ENCODE assay signal across 1 cellular context in the genomic region with DNA sequence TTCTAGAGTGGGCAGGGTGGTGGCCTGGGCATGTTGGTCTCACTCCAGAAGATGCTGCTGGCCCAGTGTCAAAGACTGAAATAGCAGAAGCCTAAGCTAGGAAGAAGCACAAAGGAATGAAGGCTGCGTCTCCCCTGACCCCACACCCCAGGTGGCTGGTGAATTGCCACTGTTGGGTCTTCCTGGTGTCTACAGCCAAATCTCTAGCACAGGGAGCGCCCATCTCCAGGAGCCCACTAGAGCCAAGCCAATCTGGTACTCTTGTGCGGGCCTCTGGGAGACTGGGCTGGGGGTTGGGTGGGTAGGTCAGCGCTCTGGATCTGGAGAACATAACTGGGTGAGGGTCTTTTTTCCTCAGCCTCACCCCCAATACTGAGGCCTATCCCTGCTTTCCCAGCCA.
TF ChIP-seq lines count a peak whose summit lies in the region.

No MANE protein-coding gene starts in this region.

TF ChIP-seq in HepG2, 621 proteins besides CTCF, POLR2A, EP300 and RAD21:
- TF ChIP-seq ZC3H13 (CRISPR knock-in tag; IDR thresholded peaks at IDR 0.05) (no peak), ZNF709 (CRISPR knock-in tag; IDR thresholded peaks at IDR 0.05) (no peak), ZNF407 (CRISPR knock-in tag; IDR thresholded peaks at IDR 0.05; ENCODE audit: not compliant biosample characterization) (no peak), ELK4 (CRISPR knock-in tag; IDR thresholded peaks at IDR 0.05; ENCODE audit: borderline replicate concordance) (no peak), SP4 (CRISPR knock-in tag; IDR thresholded peaks at IDR 0.05) (no peak), ZNF234 (CRISPR knock-in tag; conservative IDR thresholded peaks at IDR 0.05) (no peak), GLI4 (CRISPR knock-in tag; IDR thresholded peaks at IDR 0.05; ENCODE audit: borderline replicate concordance) (no peak), ZNF761 (CRISPR knock-in tag; conservative IDR thresholded peaks at IDR 0.05) (no peak), ZIK1 (CRISPR knock-in tag; IDR thresholded peaks at IDR 0.05; ENCODE audit: borderline replicate concordance, low read depth) (no peak), PHF21A (CRISPR knock-in tag; IDR thresholded peaks at IDR 0.05) (no peak), TARDBP (CRISPR knock-in tag; IDR thresholded peaks at IDR 0.05) (no peak), NR2F1 (CRISPR knock-in tag; IDR thresholded peaks at IDR 0.05) (no peak), CERS6 (CRISPR knock-in tag; IDR thresholded peaks at IDR 0.05) (no peak), PLSCR1 (CRISPR knock-in tag; IDR thresholded peaks at IDR 0.05; ENCODE audit: borderline replicate concordance) (no peak)
- TF ChIP-seq, protein P1, sequence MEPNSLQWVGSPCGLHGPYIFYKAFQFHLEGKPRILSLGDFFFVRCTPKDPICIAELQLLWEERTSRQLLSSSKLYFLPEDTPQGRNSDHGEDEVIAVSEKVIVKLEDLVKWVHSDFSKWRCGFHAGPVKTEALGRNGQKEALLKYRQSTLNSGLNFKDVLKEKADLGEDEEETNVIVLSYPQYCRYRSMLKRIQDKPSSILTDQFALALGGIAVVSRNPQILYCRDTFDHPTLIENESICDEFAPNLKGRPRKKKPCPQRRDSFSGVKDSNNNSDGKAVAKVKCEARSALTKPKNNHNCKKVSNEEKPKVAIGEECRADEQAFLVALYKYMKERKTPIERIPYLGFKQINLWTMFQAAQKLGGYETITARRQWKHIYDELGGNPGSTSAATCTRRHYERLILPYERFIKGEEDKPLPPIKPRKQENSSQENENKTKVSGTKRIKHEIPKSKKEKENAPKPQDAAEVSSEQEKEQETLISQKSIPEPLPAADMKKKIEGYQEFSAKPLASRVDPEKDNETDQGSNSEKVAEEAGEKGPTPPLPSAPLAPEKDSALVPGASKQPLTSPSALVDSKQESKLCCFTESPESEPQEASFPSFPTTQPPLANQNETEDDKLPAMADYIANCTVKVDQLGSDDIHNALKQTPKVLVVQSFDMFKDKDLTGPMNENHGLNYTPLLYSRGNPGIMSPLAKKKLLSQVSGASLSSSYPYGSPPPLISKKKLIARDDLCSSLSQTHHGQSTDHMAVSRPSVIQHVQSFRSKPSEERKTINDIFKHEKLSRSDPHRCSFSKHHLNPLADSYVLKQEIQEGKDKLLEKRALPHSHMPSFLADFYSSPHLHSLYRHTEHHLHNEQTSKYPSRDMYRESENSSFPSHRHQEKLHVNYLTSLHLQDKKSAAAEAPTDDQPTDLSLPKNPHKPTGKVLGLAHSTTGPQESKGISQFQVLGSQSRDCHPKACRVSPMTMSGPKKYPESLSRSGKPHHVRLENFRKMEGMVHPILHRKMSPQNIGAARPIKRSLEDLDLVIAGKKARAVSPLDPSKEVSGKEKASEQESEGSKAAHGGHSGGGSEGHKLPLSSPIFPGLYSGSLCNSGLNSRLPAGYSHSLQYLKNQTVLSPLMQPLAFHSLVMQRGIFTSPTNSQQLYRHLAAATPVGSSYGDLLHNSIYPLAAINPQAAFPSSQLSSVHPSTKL (CRISPR knock-in tag; IDR thresholded peaks at IDR 0.05), result no peak
